In genomic region chr3:183178833-183179549, GRCh38 we compare ENCODE assay signal across 8 cellular contexts. TPM values are rescaled to one million over a fixed set of nuclear protein-coding genes. Genes with fewer than 3 reads are reported as not detected.
A peak's percentile ranks its signal among the peaks of the same experiment; 100 is the strongest.
DNase-seq lines count a peak whose midpoint lies in the region; ATAC-seq and TF ChIP-seq lines count a peak whose summit lies in the region.

No MANE protein-coding gene starts in this region.

- H3K4me1 ChIP-seq in ES-I3 (ENCODE audit: insufficient read depth, low read length) (no peaks in the 10 kb centered on the region), colonic mucosa (no peaks in the 10 kb centered on the region)

- H3K9me3 ChIP-seq in ES-I3 (ENCODE audit: control insufficient read depth, insufficient read depth, low read length), result no peaks in the 10 kb centered on the region
- H3K9me3 ChIP-seq in colonic mucosa, result no peaks in the 10 kb centered on the region

- DNase-seq in activated B cell treated with CpG ODN at 0.5 μM for 24 hours (no peak), colonic mucosa (peak; percentile 56), lower leg skin (ENCODE audit: low spot score in 2 of 2) (peak in 1 of 2 donors; percentile 88), NCI-H748 (lab: John Stamatoyannopoulos, UW; ENCODE audit: unreplicated experiment) (no peak)
- DNase-seq in stimulated activated CD4-positive, alpha-beta T cell treated with anti-CD3 and anti-CD28 coated beads, TNF-alpha, amount 100 ng/mL, for 4 hours (ENCODE audit: low read depth in 3 of 3), result peak in 2 of 3 experiments; percentile 32 to 46

- H3K4me3 ChIP-seq in colonic mucosa, result peak overlapping the region; percentile 46
- peak overlapping the region; percentile 22 for H3K4me3 ChIP-seq in lower leg skin (ENCODE audit: low read depth, poor library complexity, severe bottlenecking)

- peaks cover 12% of the 10 kb centered on the region for H3K4me1 Mint-ChIP-seq in activated B cell treated with CpG ODN at 0.5 μM for 24 hours

- no peaks in the 10 kb centered on the region for H3K9me3 Mint-ChIP-seq in activated B cell treated with CpG ODN at 0.5 μM for 24 hours

- POLR2A ChIA-PET in activated B cell treated with CpG ODN at 0.5 μM for 24 hours (lab: Charles Lee), result interaction anchor here (0.5 kb wide), 1 partner anchor 190 kb away, joined by 3 read pairs; no protein-coding TSS in a partner anchor

- H3K27ac Mint-ChIP-seq in activated B cell treated with CpG ODN at 0.5 μM for 24 hours, result no peak overlapping the region

- peak; percentile 48 for ATAC-seq in HG03103 (IDR thresholded peaks at IDR 0.05; ENCODE audit: low read depth, unreplicated experiment)
- peak; percentile 61 for ATAC-seq in activated B cell treated with CpG ODN at 0.5 μM for 24 hours (ENCODE audit: low read depth)
- ATAC-seq in HG03565 (IDR thresholded peaks at IDR 0.05; ENCODE audit: unreplicated experiment), result no peak

- peak overlapping the region; percentile 46 for H3K4me3 Mint-ChIP-seq in activated B cell treated with CpG ODN at 0.5 μM for 24 hours

- TF ChIP-seq POLR2A in lower leg skin (IDR thresholded peaks at IDR 0.05), result no peak

- CTCF ChIA-PET in activated B cell treated with CpG ODN at 0.5 μM for 24 hours (lab: Charles Lee), result interaction anchor here (1.3 kb wide), 2 partner anchors 54 to 56 kb away, joined by 5 read pairs; no protein-coding TSS in a partner anchor

- no peak overlapping the region for H3K27ac ChIP-seq in colonic mucosa

- WGBS in lower leg skin, 2 donors, result 0 to 1% methylated on average over 45 to 51 of the region's 68 CpGs

- H3K9ac ChIP-seq in ES-I3 (ENCODE audit: low read depth, low read length) (peak overlapping the region; percentile 74), colonic mucosa (ENCODE audit: low read depth in 2 of 2, low read length in 2 of 2) (peak overlapping the region in 1 of 2 donors; percentile 5)

- intact Hi-C loops in activated B cell treated with CpG ODN at 0.5 μM for 24 hours (cut with micrococcal nuclease), result loop anchor here (2.0 kb wide), 1 partner anchor 16 kb away; the partner anchor contains the start of gene LAMP3
- intact Hi-C loops in colonic mucosa (cut with DNase I), result loop anchor here (5.0 kb wide), 1 partner anchor 57 kb away; no protein-coding TSS in a partner anchor
- intact Hi-C loops in lower leg skin (cut with DNase I; ENCODE audit: low total_unique reads), result no loop called here

- H3K36me3 ChIP-seq in ES-I3 (ENCODE audit: insufficient read depth, low read length) (no peaks in the 10 kb centered on the region), colonic mucosa (no peaks in the 10 kb centered on the region)

- H3K36me3 Mint-ChIP-seq in activated B cell treated with CpG ODN at 0.5 μM for 24 hours (ENCODE audit: low read depth), result no peaks in the 10 kb centered on the region

- H3K27me3 ChIP-seq in colonic mucosa, result peaks cover 32% of the 10 kb centered on the region

- TF ChIP-seq CTCF in activated B cell treated with CpG ODN at 0.5 μM for 24 hours (IDR thresholded peaks at IDR 0.05), result no peak
- no peak for TF ChIP-seq CTCF in colonic mucosa (IDR thresholded peaks at IDR 0.05)
- TF ChIP-seq CTCF in lower leg skin (IDR thresholded peaks at IDR 0.05), result no peak

- peaks cover 60% of the 10 kb centered on the region for H3K27me3 Mint-ChIP-seq in activated B cell treated with CpG ODN at 0.5 μM for 24 hours

RNA-seq across cellular contexts. Expression of gene LAMP3, which starts 16.5 kb away (rescaled TPM):
- total RNA-seq in activated B cell treated with CpG ODN at 0.5 μM for 24 hours (0.62 and 1.1 TPM in 2 replicates), colonic mucosa (1 to 10 TPM in 1 of 2 donors, under 1 TPM in 1; 0.64 to 1.5 TPM), lower leg skin (1 to 10 TPM in 1 of 4 donors, under 1 TPM in 2, not detected in 1; 0.76 to 2.2 (median 0.91) TPM)

Comparison
In these comparisons a context has a peak if more than half of its experiments do, and no peak if none do; other contexts are left out.
1. DNase-seq: peak in colonic mucosa (single experiment) and stimulated activated CD4-positive, alpha-beta T cell treated with anti-CD3 and anti-CD28 coated beads, TNF-alpha, amount 100 ng/mL, for 4 hours (2 of 3); none in activated B cell treated with CpG ODN at 0.5 μM for 24 hours (single experiment) and NCI-H748 (single experiment).